22 cellular contexts compared by ENCODE assay signal in genomic region chr1:37174876-37175275, GRCh38.
"Had no signal": no experiment of that assay in that cellular context is flagged by ENCODE, and none has a peak within 500 bp of the region (broad histone marks: within the 10 kb centered on the region; RNA-seq: fewer than 3 reads in every experiment).

No MANE protein-coding gene starts in this region.

- H3K9me3 ChIP-seq: body of pancreas, esophagus squamous epithelium, gastrocnemius medialis, left lung, ovary, psoas muscle, upper lobe of left lung had no signal

- H3K36me3 ChIP-seq: esophagus squamous epithelium, gastrocnemius medialis, left lung, ovary, upper lobe of left lung had no signal

- H3K27me3 ChIP-seq: body of pancreas, gastrocnemius medialis, ovary, upper lobe of left lung had no signal

- DNase-seq: activated CD4-positive, alpha-beta T cell treated with anti-CD3 and anti-CD28 coated beads, Interleukin-2, amount 10 ng/mL, durations not matched to agents 7 days and 5 days; activated CD8-positive, alpha-beta memory T cell treated with anti-CD3 and anti-CD28 coated beads, Interleukin-2, amount 10 ng/mL, durations not matched to agents 7 days and 5 days; activated CD8-positive, alpha-beta T cell treated with anti-CD3 and anti-CD28 coated beads for 36 hours; activated effector memory CD4-positive, alpha-beta T cell treated with anti-CD3 and anti-CD28 coated beads, Interleukin-2, amount 50 U/mL, for 16 hours; activated naive CD4-positive, alpha-beta T cell treated with anti-CD3 and anti-CD28 coated beads, Interleukin-2, amount 10 ng/mL, durations not matched to agents 7 days and 5 days; activated T-cell treated with anti-CD3 and anti-CD28 coated beads for 4 hours; body of pancreas; effector memory CD8-positive, alpha-beta T cell; esophagus squamous epithelium; gastrocnemius medialis; hypothalamus; left lung; ovary; psoas muscle; right cardiac atrium; stimulated activated CD4-positive, alpha-beta T cell treated with anti-CD3 and anti-CD28 coated beads, Interleukin-12 subunit alpha, Interleukin-12 subunit beta, amount 100 ng/mL, for 4 hours; stimulated activated CD4-positive, alpha-beta T cell treated with anti-CD3 and anti-CD28 coated beads, Interleukin-4, amount 100 ng/mL, for 4 hours; stimulated activated naive CD8-positive, alpha-beta T cell treated with anti-CD3 and anti-CD28 coated beads, Interleukin-15, Interleukin-2, amounts not matched to agents 100 U/mL and 50 U/mL, for 24 hours; SW 1271; T-helper 17 cell; upper lobe of left lung had no signal

- H3K4me3 ChIP-seq: body of pancreas, esophagus squamous epithelium, gastrocnemius medialis, left lung, lung, ovary, psoas muscle, upper lobe of left lung had no signal

- H3K27ac ChIP-seq: body of pancreas, esophagus squamous epithelium, gastrocnemius medialis, left lung, ovary, psoas muscle, upper lobe of left lung had no signal

- H3K4me1 ChIP-seq: body of pancreas, esophagus squamous epithelium, gastrocnemius medialis, left lung, psoas muscle, upper lobe of left lung had no signal

- ATAC-seq: activated CD8-positive, alpha-beta memory T cell treated with anti-CD3 and anti-CD28 coated beads, Interleukin-2, amount 10 ng/mL, durations not matched to agents 7 days and 5 days; activated CD8-positive, alpha-beta T cell treated with anti-CD3 and anti-CD28 coated beads for 36 hours; body of pancreas; effector memory CD8-positive, alpha-beta T cell; gastrocnemius medialis; left lung; psoas muscle; right cardiac atrium; stimulated activated naive CD8-positive, alpha-beta T cell treated with anti-CD3 and anti-CD28 coated beads, Interleukin-15, Interleukin-2, amounts not matched to agents 100 U/mL and 50 U/mL, for 24 hours; T-helper 17 cell had no signal
